Comparison of ENCODE assay signal across 7 cellular contexts in genomic region chr22:28112548-28113043, GRCh38.
DNase-seq lines count a peak whose midpoint lies in the region; ATAC-seq and TF ChIP-seq lines count a peak whose summit lies in the region.

No MANE protein-coding gene starts in this region.

- peaks cover 20% of the 10 kb centered on the region for H3K4me1 ChIP-seq in GM23338 (ENCODE audit: insufficient read depth)
- H3K4me1 ChIP-seq in psoas muscle, result peaks cover 18% of the 10 kb centered on the region

- H4K20me1 ChIP-seq in GM23338 (replicated peaks; ENCODE audit: insufficient read depth), result no peaks in the 10 kb centered on the region

- peak; percentile 41 for DNase-seq in GM23338 (ENCODE audit: low spot score)
- peak; percentile 11 for DNase-seq in RPMI7951 (ENCODE audit: low read depth)
- peak; percentile 69 for DNase-seq in fibroblast of pulmonary artery (ENCODE audit: low read depth)
- peak; percentile 59 to 80 for DNase-seq in psoas muscle
- DNase-seq in stimulated activated CD4-positive, alpha-beta T cell treated with anti-CD3 and anti-CD28 coated beads, Interleukin-4, amount 100 ng/mL, for 24 hours, result no peak
- no peak for DNase-seq in NCI-H128 (lab: John Stamatoyannopoulos, UW; ENCODE audit: unreplicated experiment)
- no peak for DNase-seq in NCI-H510A (lab: John Stamatoyannopoulos, UW)

- no peak overlapping the region for H3K27ac ChIP-seq in GM23338 (ENCODE audit: low read depth)
- H3K27ac ChIP-seq in psoas muscle, result peak overlapping the region; percentile 62

- peaks cover 3% of the 10 kb centered on the region for H3K27me3 Mint-ChIP-seq in GM23338 (ENCODE audit: insufficient read depth, low read depth, poor library complexity)

- H3K4me2 ChIP-seq in GM23338, result no peak overlapping the region

- no peak overlapping the region for H3K27ac Mint-ChIP-seq in GM23338

- H3K79me2 ChIP-seq in GM23338 (replicated peaks; ENCODE audit: insufficient read depth), result no peaks in the 10 kb centered on the region

- H3K36me3 Mint-ChIP-seq in GM23338 (ENCODE audit: low read depth), result no peaks in the 10 kb centered on the region

- peaks cover 38% of the 10 kb centered on the region for H3K4me1 Mint-ChIP-seq in GM23338

- H3K4me3 ChIP-seq in GM23338 (no peak overlapping the region), fibroblast of pulmonary artery (replicated peaks; ENCODE audit: low read depth, low read length) (no peak overlapping the region), psoas muscle (peak overlapping the region; percentile 27)

- no peaks in the 10 kb centered on the region; the same call in 2 of the 3 replicates for H3K9me3 Mint-ChIP-seq in GM23338

- H3K27me3 ChIP-seq in GM23338 (ENCODE audit: insufficient read depth), result no peaks in the 10 kb centered on the region
- H3K27me3 ChIP-seq in psoas muscle (ENCODE audit: insufficient read depth in 3 of 3, low read length in 2 of 3), result no peaks in the 10 kb centered on the region

- H3K9me2 ChIP-seq in GM23338 (ENCODE audit: insufficient read depth), result no peaks in the 10 kb centered on the region

- H3F3A ChIP-seq in GM23338 (replicated peaks; ENCODE audit: low read depth), result 0 out of 2 replicates have a peak, but pooled peaks cover 3% of the 10 kb centered on the region

- no peaks in the 10 kb centered on the region for H3K9me3 ChIP-seq in psoas muscle

- TF ChIP-seq CTCF in GM23338 (conservative IDR thresholded peaks at IDR 0.05; ENCODE audit: low read depth in 2 of 2), result peak; percentile 31 to 56; a peak in 3 of 4 replicates
- peak; percentile 55 for TF ChIP-seq CTCF in fibroblast of pulmonary artery (IDR thresholded peaks at IDR 0.05; ENCODE audit: low read length, missing control alignments)
- TF ChIP-seq CTCF in psoas muscle (IDR thresholded peaks at IDR 0.05), result peak; percentile 55

- no peak overlapping the region for H2AFZ ChIP-seq in GM23338

- no peak overlapping the region; the same call in 2 of the 3 replicates for H3K4me3 Mint-ChIP-seq in GM23338

- 26 to 29% (median 28%) methylated on average over 9 of the region's 9 CpGs for whole genome bisulfite sequencing in psoas muscle, 3 donors

- ATAC-seq in GM23338 (peak; percentile 48), psoas muscle (peak; percentile 77 to 95 (median 88))

- H3K36me3 ChIP-seq in GM23338 (ENCODE audit: insufficient read depth) (no peaks in the 10 kb centered on the region), psoas muscle (ENCODE audit: insufficient read depth in 1 of 2, low read depth in 1 of 2) (peaks cover 2 to 3% of the 10 kb centered on the region in 2 donors)

- intact Hi-C loops in psoas muscle (cut with DNase I), result loop anchor here (10.0 kb wide), 2 partner anchors 88 to 332 kb away; no protein-coding TSS in a partner anchor

TF ChIP-seq in GM23338, 12 proteins besides CTCF, POLR2A, EP300 and RAD21 (continues in another document):
- TF ChIP-seq ZNF331 (CRISPR knock-in tag; IDR thresholded peaks at IDR 0.05; ENCODE audit: low read depth) (no peak), ZNF462 (CRISPR knock-in tag; IDR thresholded peaks at IDR 0.05) (no peak), EZH2 (IDR thresholded peaks at IDR 0.05; ENCODE audit: low read depth, unreplicated experiment) (no peak), REST (IDR thresholded peaks at IDR 0.05; ENCODE audit: unreplicated experiment) (no peak), ZNF114 (CRISPR knock-in tag; IDR thresholded peaks at IDR 0.05) (no peak), NANOG (IDR thresholded peaks at IDR 0.05; ENCODE audit: borderline replicate concordance) (no peak), STAT1 (IDR thresholded peaks at IDR 0.05; ENCODE audit: unreplicated experiment) (no peak), JUNB (IDR thresholded peaks at IDR 0.05; ENCODE audit: unreplicated experiment) (no peak), EZH2phosphoT487 (IDR thresholded peaks at IDR 0.05; ENCODE audit: unreplicated experiment) (no peak)

Comparison
In these comparisons a context has a peak if more than half of its experiments do, and no peak if none do; other contexts are left out.
1. DNase-seq: peak in GM23338 (single experiment), RPMI7951 (single experiment), fibroblast of pulmonary artery (single experiment) and psoas muscle (2 of 2); none in stimulated activated CD4-positive, alpha-beta T cell treated with anti-CD3 and anti-CD28 coated beads, Interleukin-4, amount 100 ng/mL, for 24 hours (single experiment), NCI-H128 (single experiment) and NCI-H510A (single experiment).
2. Peak in every context shown above with its lines, with median percentiles within 50 percentile points of each other: CTCF ChIP-seq.